ENCODE assay signal across 9 cellular contexts in genomic region chr12:110012137-110012536, GRCh38. TPM values are rescaled to one million over a fixed set of nuclear protein-coding genes. Genes with fewer than 3 reads are reported as not detected.
DNase-seq lines count a peak whose midpoint lies in the region; ATAC-seq lines count a peak whose summit lies in the region.
"Had no signal": no experiment of that assay in that cellular context is flagged by ENCODE, and none has a peak within 500 bp of the region (broad histone marks: within the 10 kb centered on the region; RNA-seq: fewer than 3 reads in every experiment).

No MANE protein-coding gene starts in this region.

- DNase-seq in NK-92 treated with Interleukin-12 subunit alpha and Interleukin-12 subunit beta, amount 100 ng/mL, for 24 hours (lab: John Stamatoyannopoulos, UW): peak; percentile 30
- DNase-seq in NK-92 (lab: John Stamatoyannopoulos, UW; ENCODE audit: unreplicated experiment) (no peak), renal cortical epithelial cell (ENCODE audit: low read depth) (peak; percentile 81), NCI-H1105 (lab: John Stamatoyannopoulos, UW) (no peak), COR-L47 (lab: John Stamatoyannopoulos, UW) (no peak)
- DNase-seq in activated naive CD8-positive, alpha-beta T cell treated with anti-CD3 and anti-CD28 coated beads for 36 hours: no peak
- DNase-seq: ovary had no signal

- no peaks in the 10 kb centered on the region for H3K27me3 Mint-ChIP-seq in activated naive CD8-positive, alpha-beta T cell treated with anti-CD3 and anti-CD28 coated beads for 36 hours

- peak; percentile 37 for ATAC-seq in HG02870 (IDR thresholded peaks at IDR 0.05; ENCODE audit: unreplicated experiment)
- no peak for ATAC-seq in HG02571 (IDR thresholded peaks at IDR 0.05; ENCODE audit: unreplicated experiment)

- peaks cover 62% of the 10 kb centered on the region for H3K4me1 Mint-ChIP-seq in activated naive CD8-positive, alpha-beta T cell treated with anti-CD3 and anti-CD28 coated beads for 36 hours

- no peak overlapping the region for H3K4me3 Mint-ChIP-seq in activated naive CD8-positive, alpha-beta T cell treated with anti-CD3 and anti-CD28 coated beads for 36 hours

- peak overlapping the region; percentile 69 for H3K27ac Mint-ChIP-seq in activated naive CD8-positive, alpha-beta T cell treated with anti-CD3 and anti-CD28 coated beads for 36 hours

- H3K9me3 Mint-ChIP-seq in activated naive CD8-positive, alpha-beta T cell treated with anti-CD3 and anti-CD28 coated beads for 36 hours: peaks cover 1% of the 10 kb centered on the region

- peaks cover 37% of the 10 kb centered on the region for H3K36me3 Mint-ChIP-seq in activated naive CD8-positive, alpha-beta T cell treated with anti-CD3 and anti-CD28 coated beads for 36 hours

RNA-seq across cellular contexts. Expression of gene ANKRD13A, which starts 12.9 kb away (rescaled TPM):
- total RNA-seq in activated naive CD8-positive, alpha-beta T cell treated with anti-CD3 and anti-CD28 coated beads for 36 hours: 10 to 100 TPM; 36.8 to 43.6 TPM
- 79.6 and 185 TPM in 2 replicates for total RNA-seq in renal cortical epithelial cell

RNA-seq across cellular contexts. Expression of gene GIT2, which starts 16.0 kb away (rescaled TPM):
- 10 to 100 TPM; 50.6 to 51.0 TPM for total RNA-seq in activated naive CD8-positive, alpha-beta T cell treated with anti-CD3 and anti-CD28 coated beads for 36 hours
- 26.4 and 51.5 TPM in 2 replicates for total RNA-seq in renal cortical epithelial cell

RNA-seq across cellular contexts. Expression of gene C12orf76, which starts 36.2 kb away (rescaled TPM):
- 1 to 10 TPM; 6.6 to 7.3 TPM for total RNA-seq in activated naive CD8-positive, alpha-beta T cell treated with anti-CD3 and anti-CD28 coated beads for 36 hours
- 5.4 and 31.7 TPM in 2 replicates for total RNA-seq in renal cortical epithelial cell

Comparison
In these comparisons a context has a peak if more than half of its experiments do, and no peak if none do; other contexts are left out.
1. DNase-seq: peak in NK-92 treated with Interleukin-12 subunit alpha and Interleukin-12 subunit beta, amount 100 ng/mL, for 24 hours (single experiment) and renal cortical epithelial cell (single experiment); none in NK-92 (single experiment), activated naive CD8-positive, alpha-beta T cell treated with anti-CD3 and anti-CD28 coated beads for 36 hours (single experiment), NCI-H1105 (single experiment) and COR-L47 (single experiment).